In the genomic region with DNA sequence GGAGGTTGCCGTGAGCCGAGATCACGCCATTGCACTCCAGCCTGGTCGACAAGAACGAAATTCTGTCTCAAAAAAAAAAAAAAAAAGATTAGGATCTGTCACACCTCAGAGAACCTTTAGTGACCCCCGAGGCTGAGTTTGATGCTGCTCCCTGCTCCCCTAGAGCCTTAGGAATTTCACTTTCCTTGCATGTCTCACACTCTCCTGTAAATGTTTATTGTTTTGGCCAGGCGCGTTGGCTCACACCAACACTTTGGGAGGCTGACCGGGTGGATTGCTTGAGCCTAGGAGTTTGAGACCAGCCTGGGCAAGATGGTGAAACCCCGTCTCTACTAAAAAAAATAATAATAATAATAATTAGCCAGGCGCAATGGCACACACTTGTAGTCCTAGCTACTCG, we compare ENCODE assay signal across 16 cellular contexts. TPM values are rescaled to one million over a fixed set of nuclear protein-coding genes. Genes with fewer than 3 reads are reported as not detected.
DNase-seq lines count a peak whose midpoint lies in the region; ATAC-seq and TF ChIP-seq lines count a peak whose summit lies in the region.
"Had no signal": no experiment of that assay in that cellular context is flagged by ENCODE, and none has a peak within 500 bp of the region (broad histone marks: within the 10 kb centered on the region; RNA-seq: fewer than 3 reads in every experiment).

No MANE protein-coding gene starts in this region.

- H2AFZ ChIP-seq in IMR-90 (replicated peaks; ENCODE audit: low read length, poor library complexity), result no peak overlapping the region

- no peak overlapping the region for H3K27ac Mint-ChIP-seq in CD4-positive, CD25-positive, alpha-beta regulatory T cell
- no peak overlapping the region for H3K27ac Mint-ChIP-seq in endodermal cell

- peaks cover 20% of the 10 kb centered on the region for H3K4me1 ChIP-seq in CD4-positive, CD25-positive, alpha-beta regulatory T cell (ENCODE audit: control insufficient read depth, insufficient read depth, low read length, poor library complexity, severe bottlenecking)
- H3K4me1 ChIP-seq in IMR-90 (ENCODE audit: control insufficient read depth, insufficient read depth, low read length) (peaks cover 9% of the 10 kb centered on the region), endodermal cell (ENCODE audit: control insufficient read depth, insufficient read depth, low read length) (no peaks in the 10 kb centered on the region), gastrocnemius medialis (peaks cover 29 to 32% of the 10 kb centered on the region in 2 donors), colonic mucosa (no peaks in the 10 kb centered on the region)

- no peaks in the 10 kb centered on the region for H3K27me3 Mint-ChIP-seq in CD4-positive, CD25-positive, alpha-beta regulatory T cell
- H3K27me3 Mint-ChIP-seq in endodermal cell (ENCODE audit: insufficient read depth), result no peaks in the 10 kb centered on the region
- H3K27me3 Mint-ChIP-seq: CD8-positive, alpha-beta memory T cell had no signal

- no peak overlapping the region for H3K4me3 ChIP-seq in CD4-positive, CD25-positive, alpha-beta regulatory T cell (ENCODE audit: low read depth, low read length)
- H3K4me3 ChIP-seq in IMR-90 (ENCODE audit: insufficient read depth, low read depth, low read length) (no peak overlapping the region), endodermal cell (ENCODE audit: low read length) (no peak overlapping the region), gastrocnemius medialis (no peak overlapping the region), colonic mucosa (no peak overlapping the region)
- H3K4me3 ChIP-seq: K562 had no signal

- H2AK9ac ChIP-seq in IMR-90 (replicated peaks; ENCODE audit: low read depth, low read length, poor library complexity), result no peak overlapping the region

- POLR2A ChIA-PET in IMR-90 (lab: Charles Lee; ENCODE audit: unreplicated experiment), result no interaction called here

- no peak overlapping the region for H3K4me3 Mint-ChIP-seq in CD4-positive, CD25-positive, alpha-beta regulatory T cell
- no peak overlapping the region for H3K4me3 Mint-ChIP-seq in endodermal cell

- H3K14ac ChIP-seq in IMR-90 (replicated peaks; ENCODE audit: low read depth, low read length), result 0 out of 2 replicates have a peak overlapping the region, but pooled peaks have one; percentile 52

- H3K9me1 ChIP-seq in IMR-90 (ENCODE audit: insufficient read depth, low read length), result 0 out of 2 replicates have a peak, but pooled peaks cover 13% of the 10 kb centered on the region

- H4K5ac ChIP-seq in IMR-90 (ENCODE audit: low read depth, low read length), result no peak overlapping the region

- WGBS in IMR-90 (ENCODE audit: extremely low coverage in 2 of 2, insufficient read length in 1 of 2), 2 experiments, result 79% methylated on average over 5 of the region's 12 CpGs; no CpG with 5 or more reads in 1 of the 2 experiments
- WGBS in endodermal cell (ENCODE audit: insufficient coverage in 1 of 2, insufficient read length in 1 of 2), 2 experiments, result 89 to 94% methylated on average over 6 to 11 of the region's 12 CpGs

- no peak overlapping the region for H2BK15ac ChIP-seq in IMR-90 (ENCODE audit: low read depth, low read length)

- H3K36me3 Mint-ChIP-seq in CD4-positive, CD25-positive, alpha-beta regulatory T cell, result peaks cover 29% of the 10 kb centered on the region
- H3K36me3 Mint-ChIP-seq in endodermal cell (ENCODE audit: low read depth), result peaks cover 10% of the 10 kb centered on the region

- TF ChIP-seq CTCF in IMR-90 (conservative IDR thresholded peaks at IDR 0.05; ENCODE audit: low read depth, low read length) (no peak), endodermal cell (conservative IDR thresholded peaks at IDR 0.05) (no peak), gastrocnemius medialis (IDR thresholded peaks at IDR 0.05 in 4 of 5, conservative IDR thresholded peaks at IDR 0.05 in 1 of 5) (no peak), colonic mucosa (IDR thresholded peaks at IDR 0.05) (no peak)

- no peak overlapping the region for H4K8ac ChIP-seq in IMR-90 (ENCODE audit: low read depth in 2 of 2, low read length in 2 of 2)

- no peak overlapping the region for H3K56ac ChIP-seq in IMR-90 (ENCODE audit: extremely low read depth, insufficient read depth, low read length)

- peak overlapping the region; percentile 35; the same call in 1 of the 2 replicates for H2AK5ac ChIP-seq in IMR-90 (ENCODE audit: low read depth, low read length)

- no peak for TF ChIP-seq RAD21 in IMR-90 (IDR thresholded peaks at IDR 0.05; ENCODE audit: low read length)

- peak overlapping the region; percentile 73 for H3K18ac ChIP-seq in IMR-90 (ENCODE audit: low read depth, low read length)

- ATAC-seq in CD4-positive, CD25-positive, alpha-beta regulatory T cell (ENCODE audit: low read depth in 2 of 2), result no peak
- no peak for ATAC-seq in IMR-90 (ENCODE audit: low read depth)
- no peak for ATAC-seq in gastrocnemius medialis
- ATAC-seq in stimulated activated naive CD8-positive, alpha-beta T cell treated with anti-CD3 and anti-CD28 coated beads, Interleukin-15, Interleukin-2, amounts not matched to agents 100 U/mL and 50 U/mL, for 24 hours, result no peak

- H3K9ac ChIP-seq in IMR-90 (ENCODE audit: low read depth, low read length) (no peak overlapping the region), endodermal cell (ENCODE audit: extremely low read depth, low read length, poor library complexity, severe bottlenecking) (no peak overlapping the region), colonic mucosa (ENCODE audit: low read depth in 2 of 2, low read length in 2 of 2) (no peak overlapping the region)

- CTCF ChIA-PET in IMR-90 (lab: Yijun Ruan, JAX), result no interaction called here

- no peak for TF ChIP-seq POLR2A in IMR-90 (IDR thresholded peaks at IDR 0.05; ENCODE audit: low read depth, low read length)
- TF ChIP-seq POLR2A in gastrocnemius medialis (IDR thresholded peaks at IDR 0.05), result no peak

- H3K23ac ChIP-seq in IMR-90 (ENCODE audit: low read depth, low read length), result no peak overlapping the region

- peaks cover 0 to 5% of the 10 kb centered on the region in 2 experiments; a peak in 1 of 4 replicates for H3K79me1 ChIP-seq in IMR-90 (ENCODE audit: low read depth in 1 of 2, low read length in 2 of 2)

- H3K36me3 ChIP-seq in CD4-positive, CD25-positive, alpha-beta regulatory T cell (ENCODE audit: control insufficient read depth, insufficient read depth, low read length), result peaks cover 13% of the 10 kb centered on the region
- H3K36me3 ChIP-seq in IMR-90 (ENCODE audit: control insufficient read depth, insufficient read depth, low read length) (no peaks in the 10 kb centered on the region), endodermal cell (ENCODE audit: control insufficient read depth, insufficient read depth, low read length) (peaks cover 8% of the 10 kb centered on the region), gastrocnemius medialis (peaks cover 0 to 5% of the 10 kb centered on the region in 2 donors), colonic mucosa (no peaks in the 10 kb centered on the region)

- 0 out of 2 replicates have a peak overlapping the region, but pooled peaks have one; percentile 56 for H3K4ac ChIP-seq in IMR-90 (ENCODE audit: low read depth, low read length)

- peaks cover 26 to 66% (median 46%) of the 10 kb centered on the region in 4 donors for H3K4me1 Mint-ChIP-seq in CD4-positive, CD25-positive, alpha-beta regulatory T cell
- no peaks in the 10 kb centered on the region for H3K4me1 Mint-ChIP-seq in endodermal cell

- H3K9me3 ChIP-seq in CD4-positive, CD25-positive, alpha-beta regulatory T cell (ENCODE audit: control insufficient read depth in 2 of 2, low read length in 2 of 2), result no peaks in the 10 kb centered on the region
- no peaks in the 10 kb centered on the region for H3K9me3 ChIP-seq in IMR-90 (ENCODE audit: control insufficient read depth, insufficient read depth, low read length)
- no peaks in the 10 kb centered on the region for H3K9me3 ChIP-seq in endodermal cell (ENCODE audit: control insufficient read depth, low read length)
- H3K9me3 ChIP-seq in gastrocnemius medialis, result no peaks in the 10 kb centered on the region
- no peaks in the 10 kb centered on the region for H3K9me3 ChIP-seq in colonic mucosa

- 0 out of 2 replicates have a peak, but pooled peaks cover 4% of the 10 kb centered on the region for H4K20me1 ChIP-seq in IMR-90 (ENCODE audit: insufficient read depth, low read length)

- no peak overlapping the region for H2BK5ac ChIP-seq in IMR-90 (ENCODE audit: low read depth, low read length, poor library complexity, severe bottlenecking)

- H3K4me2 ChIP-seq in IMR-90 (ENCODE audit: low read depth, low read length), result no peak overlapping the region

- no peak overlapping the region for H4K91ac ChIP-seq in IMR-90 (ENCODE audit: insufficient read depth, low read depth, low read length)

- H3K9me3 Mint-ChIP-seq in CD4-positive, CD25-positive, alpha-beta regulatory T cell, result peaks cover 0 to 5% (median 0%) of the 10 kb centered on the region in 7 donors
- no peaks in the 10 kb centered on the region for H3K9me3 Mint-ChIP-seq in endodermal cell
- H3K9me3 Mint-ChIP-seq: HFFc6 had no signal

- dilution Hi-C loops in IMR-90 (cut with HindIII; ENCODE audit: low sequenced_read_pairs, unreplicated experiment), result no loop called here

- H3K27ac ChIP-seq in CD4-positive, CD25-positive, alpha-beta regulatory T cell (ENCODE audit: insufficient read depth, low read length, poor library complexity, severe bottlenecking), result peak overlapping the region; percentile 14
- H3K27ac ChIP-seq in IMR-90 (ENCODE audit: insufficient read depth, low read length) (no peak overlapping the region), endodermal cell (ENCODE audit: low read depth, low read length) (no peak overlapping the region), gastrocnemius medialis (peak overlapping the region; percentile 76 to 90 (median 88)), colonic mucosa (no peak overlapping the region)

- no peaks in the 10 kb centered on the region for H3K27me3 ChIP-seq in CD4-positive, CD25-positive, alpha-beta regulatory T cell (ENCODE audit: control insufficient read depth, insufficient read depth, low read length)
- no peaks in the 10 kb centered on the region for H3K27me3 ChIP-seq in IMR-90 (ENCODE audit: control insufficient read depth, insufficient read depth, low read length)
- H3K27me3 ChIP-seq in endodermal cell (ENCODE audit: control insufficient read depth, insufficient read depth, low read length, poor library complexity, severe bottlenecking), result no peaks in the 10 kb centered on the region
- H3K27me3 ChIP-seq in gastrocnemius medialis, result no peaks in the 10 kb centered on the region
- H3K27me3 ChIP-seq in colonic mucosa, result no peaks in the 10 kb centered on the region

- H2BK20ac ChIP-seq in IMR-90 (ENCODE audit: low read depth, low read length), result 0 out of 2 replicates have a peak overlapping the region, but pooled peaks have one; percentile 30

- H2BK120ac ChIP-seq in IMR-90 (ENCODE audit: low read depth, low read length), result peak overlapping the region; percentile 40; the same call in 1 of the 2 replicates

- no TSS peak for BruUV-seq in IMR-90 (replicated peaks; lab: Mats Ljungman, UMichigan)

- intact Hi-C loops in IMR-90 (cut with micrococcal nuclease), result no loop called here
- intact Hi-C loops in gastrocnemius medialis (cut with DNase I; ENCODE audit: low total_unique reads), result loop anchor here (5.0 to 10.0 kb wide), 3 partner anchors 52 to 405 kb away; a partner anchor contains a TSS
- intact Hi-C loops in colonic mucosa (cut with DNase I), result no loop called here

- no peak for DNase-seq in CD4-positive, CD25-positive, alpha-beta regulatory T cell
- no peak for DNase-seq in IMR-90
- peak; percentile 74 for DNase-seq in endodermal cell
- DNase-seq in gastrocnemius medialis, result no peak
- no peak for DNase-seq in colonic mucosa
- DNase-seq in AG08396 (ENCODE audit: low spot score), result no peak
- DNase-seq in stimulated activated naive CD8-positive, alpha-beta T cell treated with anti-CD3 and anti-CD28 coated beads, Interleukin-15, Interleukin-2, amounts not matched to agents 100 U/mL and 50 U/mL, for 24 hours, result no peak
- no peak for DNase-seq in T-helper 1 cell
- DNase-seq: CD8-positive, alpha-beta memory T cell; DMS 273 treated with DMSO at 0.1 percent for 48 hours; HFFc6; NCI-H1048; NCI-H1694; NCI-H748 treated with DMSO at 0.1 percent for 48 hours; SHP77 treated with DMSO at 0.1 percent for 48 hours had no signal

- in situ Hi-C loops in IMR-90 (cut with MboI; ENCODE audit: low sequenced_read_pairs) (loop anchor here (5.0 kb wide), 1 partner anchor 117 kb away; a partner anchor contains a TSS), gastrocnemius medialis (cut with MboI; ENCODE audit: low sequenced_read_pairs in 4 of 4) (no loop called here)

RNA-seq across cellular contexts. Expression of a gene that starts 31.5 kb away (rescaled TPM):
- total RNA-seq in CD4-positive, CD25-positive, alpha-beta regulatory T cell, result 584 TPM
- 100 to 1,000 TPM; 186 to 278 (median 203) TPM for polyA plus RNA-seq in CD4-positive, CD25-positive, alpha-beta regulatory T cell
- total RNA-seq in IMR-90 (2012; rRNA removed), result 148 and 260 TPM in 2 replicates
- polyA plus RNA-seq in IMR-90 (2012; rRNA removed), result 191 and 193 TPM in 2 replicates
- 39.8 and 81.0 TPM in 2 replicates for polyA plus RNA-seq in IMR-90 (2012; cell fraction: cytosol; rRNA removed)
- polyA plus RNA-seq in IMR-90 (2012; cell fraction: nucleus; rRNA removed; ENCODE audit: low replicate concordance), result 30.2 and 247 TPM in 2 replicates
- total RNA-seq in endodermal cell, result 100 to 1,000 TPM; 306 to 332 TPM
- polyA plus RNA-seq in endodermal cell (2013, experiment 1 of 2), result 316 TPM
- polyA plus RNA-seq in endodermal cell (2013, experiment 2 of 2), result 312 TPM
- 10 to 100 TPM; 21.5 to 51.4 (median 34.1) TPM for total RNA-seq in gastrocnemius medialis
- 100 to 1,000 TPM; 119 to 157 TPM for total RNA-seq in colonic mucosa

RNA-seq across cellular contexts. Expression of a gene that starts 53.8 kb away (rescaled TPM):
- 46.8 TPM for total RNA-seq in CD4-positive, CD25-positive, alpha-beta regulatory T cell
- polyA plus RNA-seq in CD4-positive, CD25-positive, alpha-beta regulatory T cell, result 10 to 100 TPM; 47.5 to 75.2 (median 51.4) TPM
- total RNA-seq in IMR-90 (2012; rRNA removed) (16.4 and 24.2 TPM in 2 replicates), endodermal cell (10 to 100 TPM; 14.2 to 16.2 TPM), gastrocnemius medialis (10 to 100 TPM in 3 of 4 donors, 1 to 10 TPM in 1; 5.3 to 16.9 (median 14.9) TPM), colonic mucosa (10 to 100 TPM; 47.9 to 68.8 TPM)
- polyA plus RNA-seq in IMR-90 (2012; rRNA removed), result 11.8 and 12.1 TPM in 2 replicates
- polyA plus RNA-seq in IMR-90 (2012; cell fraction: cytosol; rRNA removed), result 14.7 and 16.4 TPM in 2 replicates
- polyA plus RNA-seq in IMR-90 (2012; cell fraction: nucleus; rRNA removed; ENCODE audit: low replicate concordance), result 7.5 and 8.4 TPM in 2 replicates
- 9.3 TPM for polyA plus RNA-seq in endodermal cell (2013, experiment 1 of 2)
- polyA plus RNA-seq in endodermal cell (2013, experiment 2 of 2), result 8.8 TPM

RNA-seq across cellular contexts. Expression of a gene that starts 58.3 kb away (rescaled TPM):
- total RNA-seq in CD4-positive, CD25-positive, alpha-beta regulatory T cell, result 5.1 TPM
- 10 to 100 TPM; 13.4 to 20.6 (median 15.3) TPM for polyA plus RNA-seq in CD4-positive, CD25-positive, alpha-beta regulatory T cell
- total RNA-seq in IMR-90 (2012; rRNA removed) (7.7 and 10.3 TPM in 2 replicates), endodermal cell (10 to 100 TPM; 15.7 to 17.8 TPM), gastrocnemius medialis (1 to 10 TPM; 2.0 to 6.2 (median 3.2) TPM), colonic mucosa (10 to 100 TPM in 1 of 2 donors, 1 to 10 TPM in 1; 8.8 to 18.7 TPM)
- 7.4 and 9.4 TPM in 2 replicates for polyA plus RNA-seq in IMR-90 (2012; rRNA removed)
- polyA plus RNA-seq in IMR-90 (2012; cell fraction: cytosol; rRNA removed), result 2.3 and 5.1 TPM in 2 replicates
- 0.36 and 2.1 TPM in 2 replicates for polyA plus RNA-seq in IMR-90 (2012; cell fraction: nucleus; rRNA removed; ENCODE audit: low replicate concordance)
- polyA plus RNA-seq in endodermal cell (2013, experiment 1 of 2), result 14.4 TPM
- 12.4 TPM for polyA plus RNA-seq in endodermal cell (2013, experiment 2 of 2)

Comparison
In these comparisons a context has a peak if more than half of its experiments do, and no peak if none do; other contexts are left out.
1. H3K27ac ChIP-seq: peak in CD4-positive, CD25-positive, alpha-beta regulatory T cell (single experiment) and gastrocnemius medialis (4 of 4); none in IMR-90 (single experiment), endodermal cell (single experiment) and colonic mucosa (single experiment).